12 cellular contexts compared by ENCODE assay signal in the genomic region with DNA sequence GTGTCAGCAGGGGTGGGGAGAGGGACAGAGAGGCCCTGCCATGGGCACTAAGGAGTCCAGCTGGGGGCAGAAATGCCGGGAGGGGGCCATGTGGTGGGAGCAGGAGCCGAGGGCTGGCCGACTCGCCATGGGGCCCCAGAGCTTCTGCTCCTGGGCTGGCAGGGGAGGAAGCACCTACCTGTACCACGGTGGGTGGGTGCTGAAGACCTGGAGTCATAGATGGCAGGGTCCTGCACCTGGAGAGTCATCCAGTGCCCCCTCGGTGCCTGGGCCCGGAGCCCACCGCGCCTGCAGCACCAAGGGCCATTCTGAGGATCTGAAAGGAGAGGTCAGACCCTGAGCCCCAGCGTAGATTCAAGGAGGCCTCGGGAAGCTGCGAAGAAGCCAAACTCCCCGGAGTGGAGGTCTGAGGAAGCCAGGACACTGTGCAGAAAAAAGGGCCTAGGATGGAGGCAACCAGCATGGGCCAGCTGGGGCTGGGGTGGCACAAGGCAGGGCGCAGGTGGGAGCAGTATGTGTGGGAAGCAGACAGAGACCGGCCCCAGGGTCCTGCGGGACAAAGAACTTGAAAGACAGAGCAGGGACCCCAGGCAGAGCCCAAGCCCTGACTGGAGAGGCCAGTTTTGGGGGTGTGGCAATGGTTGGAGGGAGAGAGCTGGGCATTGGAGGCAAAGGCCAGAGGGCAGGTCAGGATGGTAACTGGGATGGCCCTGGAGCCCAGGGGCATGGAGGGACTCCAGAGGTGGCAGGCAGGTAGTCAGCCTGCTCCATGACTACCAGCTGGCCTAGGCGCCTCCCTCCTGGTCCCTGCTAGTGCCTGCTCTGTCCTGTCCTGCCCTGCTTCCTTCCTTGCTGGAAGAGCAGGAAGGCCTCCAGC. TPM values are rescaled to one million over a fixed set of nuclear protein-coding genes. Genes with fewer than 3 reads are reported as not detected.
A peak's percentile ranks its signal among the peaks of the same experiment; 100 is the strongest.
DNase-seq lines count a peak whose midpoint lies in the region; ATAC-seq and TF ChIP-seq lines count a peak whose summit lies in the region.
"Had no signal": no experiment of that assay in that cellular context is flagged by ENCODE, and none has a peak within 500 bp of the region (broad histone marks: within the 10 kb centered on the region; RNA-seq: fewer than 3 reads in every experiment).

No MANE protein-coding gene starts in this region.

- peak overlapping the region; percentile 44 for H3K27ac Mint-ChIP-seq in CD4-positive, alpha-beta T cell
- peak overlapping the region in 1 of 2 donors; percentile 42 for H3K27ac Mint-ChIP-seq in natural killer cell
- H3K27ac Mint-ChIP-seq in activated CD4-positive, alpha-beta memory T cell treated with anti-CD3 and anti-CD28 coated beads for 36 hours = no peak overlapping the region
- H3K27ac Mint-ChIP-seq: IgD-negative memory B cell had no signal

- TF ChIP-seq RAD21 in HCT116 (IDR thresholded peaks at IDR 0.05; ENCODE audit: low read depth) = no peak

- H3K36me3 Mint-ChIP-seq in CD4-positive, alpha-beta T cell (ENCODE audit: low read depth) = no peaks in the 10 kb centered on the region
- no peaks in the 10 kb centered on the region for H3K36me3 Mint-ChIP-seq in natural killer cell
- H3K36me3 Mint-ChIP-seq in activated CD4-positive, alpha-beta memory T cell treated with anti-CD3 and anti-CD28 coated beads for 36 hours = no peaks in the 10 kb centered on the region
- H3K36me3 Mint-ChIP-seq: IgD-negative memory B cell had no signal

- no peaks in the 10 kb centered on the region for H4K20me1 ChIP-seq in HCT116 (ENCODE audit: insufficient read depth)

- no peak overlapping the region for H3K27ac ChIP-seq in CD4-positive, alpha-beta T cell (ENCODE audit: low read depth, low read length)
- H3K27ac ChIP-seq in HCT116 (ENCODE audit: low read depth, low read length) (no peak overlapping the region), breast epithelium (peak overlapping the region; percentile 67 to 89), sigmoid colon (no peak overlapping the region)
- H3K27ac ChIP-seq: gastrocnemius medialis, lower lobe of right lung had no signal

- H2AFZ ChIP-seq in HCT116 (ENCODE audit: low read depth, low read length, poor library complexity, severe bottlenecking) = no peak overlapping the region

- RAD21 ChIA-PET in HCT116 (lab: Charles Lee; ENCODE audit: low non-redundant PET in 1 of 2, low total read pairs in 2 of 2, uncharacterized antibody in 2 of 2, unreplicated experiment in 2 of 2) = no interaction called here

- H3K27me3 ChIP-seq in CD4-positive, alpha-beta T cell (ENCODE audit: control insufficient read depth, insufficient read depth, low read length) = no peaks in the 10 kb centered on the region
- H3K27me3 ChIP-seq in HCT116 (ENCODE audit: insufficient read depth, low read length) (no peaks in the 10 kb centered on the region), breast epithelium (peaks cover 0 to 2% of the 10 kb centered on the region in 2 donors), sigmoid colon (no peaks in the 10 kb centered on the region)
- H3K27me3 ChIP-seq: gastrocnemius medialis had no signal

- TF ChIP-seq CTCF in CD4-positive, alpha-beta T cell (IDR thresholded peaks at IDR 0.05) = no peak
- TF ChIP-seq CTCF in HCT116 (IDR thresholded peaks at IDR 0.05 in 2 of 3, conservative IDR thresholded peaks at IDR 0.05 in 1 of 3; ENCODE audit: borderline replicate concordance in 1 of 3, insufficient read depth in 1 of 3, low read depth in 2 of 3, low read length in 2 of 3) = no peak
- TF ChIP-seq CTCF in breast epithelium (IDR thresholded peaks at IDR 0.05) = no peak
- no peak for TF ChIP-seq CTCF in natural killer cell (IDR thresholded peaks at IDR 0.05)
- TF ChIP-seq CTCF in sigmoid colon (IDR thresholded peaks at IDR 0.05) = no peak

- DNase-seq in CD4-positive, alpha-beta T cell = no peak
- DNase-seq in HCT116 (ENCODE audit: low read depth, low spot score) = no peak
- no peak for DNase-seq in breast epithelium (ENCODE audit: low spot score in 2 of 2)
- no peak for DNase-seq in natural killer cell
- no peak for DNase-seq in activated CD4-positive, alpha-beta memory T cell treated with anti-CD3 and anti-CD28 coated beads for 36 hours
- no peak for DNase-seq in effector CD8-positive, alpha-beta T cell (lab: John Stamatoyannopoulos, UW)
- no peak for DNase-seq in sigmoid colon
- no peak for DNase-seq in ecto neural progenitor cell (ENCODE audit: low spot score)
- DNase-seq: DND-41, gastrocnemius medialis, lower lobe of right lung had no signal

- intact Hi-C loops in CD4-positive, alpha-beta T cell (cut with DNase I, micrococcal nuclease) = no loop called here
- intact Hi-C loops in HCT116 (cut with micrococcal nuclease) (no loop called here), breast epithelium (cut with DNase I; ENCODE audit: low total_unique reads) (no loop called here), natural killer cell (cut with micrococcal nuclease) (no loop called here), sigmoid colon (cut with DNase I) (no loop called here)
- intact Hi-C loops in activated CD4-positive, alpha-beta memory T cell treated with anti-CD3 and anti-CD28 coated beads for 36 hours (cut with micrococcal nuclease) = no loop called here

- WGBS in sigmoid colon, 2 donors = 82 to 86% methylated on average over 17 of the region's 17 CpGs

- H3K79me2 ChIP-seq in HCT116 (ENCODE audit: insufficient read depth, low read length) = no peaks in the 10 kb centered on the region

- no peaks in the 10 kb centered on the region for H3K9me3 Mint-ChIP-seq in CD4-positive, alpha-beta T cell
- H3K9me3 Mint-ChIP-seq in natural killer cell = no peaks in the 10 kb centered on the region
- no peaks in the 10 kb centered on the region for H3K9me3 Mint-ChIP-seq in activated CD4-positive, alpha-beta memory T cell treated with anti-CD3 and anti-CD28 coated beads for 36 hours
- H3K9me3 Mint-ChIP-seq: IgD-negative memory B cell had no signal

- CTCF ChIA-PET in CD4-positive, alpha-beta T cell (lab: Charles Lee) = no interaction called here
- CTCF ChIA-PET in HCT116 (lab: Charles Lee) = no interaction called here
- CTCF ChIA-PET in activated CD4-positive, alpha-beta memory T cell treated with anti-CD3 and anti-CD28 coated beads for 36 hours (lab: Charles Lee) = interaction anchor here (1.5 kb wide), 1 partner anchor 31 kb away, joined by 4 read pairs; no protein-coding TSS in a partner anchor

- H3K4me3 ChIP-seq in HCT116 (replicated peaks in 1 of 2; ENCODE audit: low read depth in 1 of 2, low read length in 2 of 2) = peak overlapping the region in 1 of 2 experiments; percentile 57; a peak in 1 of 4 replicates
- H3K4me3 ChIP-seq in breast epithelium = peak overlapping the region in 1 of 3 donors; percentile 77
- H3K4me3 ChIP-seq in sigmoid colon = no peak overlapping the region
- H3K4me3 ChIP-seq: gastrocnemius medialis had no signal

- H3K4me1 ChIP-seq in HCT116 (ENCODE audit: control insufficient read depth in 1 of 2, insufficient read depth in 2 of 2, low read length in 2 of 2) (peaks cover 12 to 17% of the 10 kb centered on the region in 2 experiments; a peak in 3 of 4 replicates), breast epithelium (peaks cover 16 to 36% of the 10 kb centered on the region in 2 donors), sigmoid colon (peaks cover 0 to 27% (median 22%) of the 10 kb centered on the region in 4 donors)

- no TSS peak for BruUV-seq in HCT116 (replicated peaks; lab: Mats Ljungman, UMichigan)

- H3K4me1 Mint-ChIP-seq in CD4-positive, alpha-beta T cell (ENCODE audit: low read depth) = peaks cover 49% of the 10 kb centered on the region
- peaks cover 0 to 19% of the 10 kb centered on the region in 2 donors for H3K4me1 Mint-ChIP-seq in natural killer cell
- H3K4me1 Mint-ChIP-seq in activated CD4-positive, alpha-beta memory T cell treated with anti-CD3 and anti-CD28 coated beads for 36 hours (ENCODE audit: low read depth) = peaks cover 19% of the 10 kb centered on the region

- TF ChIP-seq POLR2A in HCT116 (IDR thresholded peaks at IDR 0.05; ENCODE audit: borderline replicate concordance, extremely low read depth, insufficient read depth, insufficient read length) (no peak), breast epithelium (IDR thresholded peaks at IDR 0.05) (no peak), sigmoid colon (IDR thresholded peaks at IDR 0.05) (no peak)

- H3K27me3 Mint-ChIP-seq in CD4-positive, alpha-beta T cell = peaks cover 8% of the 10 kb centered on the region
- H3K27me3 Mint-ChIP-seq in natural killer cell (ENCODE audit: low read depth in 2 of 2) = peaks cover 12 to 25% of the 10 kb centered on the region in 2 donors
- H3K27me3 Mint-ChIP-seq in activated CD4-positive, alpha-beta memory T cell treated with anti-CD3 and anti-CD28 coated beads for 36 hours = no peaks in the 10 kb centered on the region

- ATAC-seq in CD4-positive, alpha-beta T cell (ENCODE audit: poor library complexity) = no peak
- ATAC-seq in HCT116 (no peak), natural killer cell (no peak)
- ATAC-seq: gastrocnemius medialis had no signal

- no peak for TF ChIP-seq EP300 in sigmoid colon (IDR thresholded peaks at IDR 0.05)

- no peaks in the 10 kb centered on the region for H3K9me3 ChIP-seq in CD4-positive, alpha-beta T cell (ENCODE audit: control insufficient read depth, low read length)
- H3K9me3 ChIP-seq in HCT116 (ENCODE audit: control insufficient read depth in 1 of 2, insufficient read depth in 1 of 2, low read depth in 1 of 2, low read length in 2 of 2) = no peaks in the 10 kb centered on the region
- H3K9me3 ChIP-seq in breast epithelium = no peaks in the 10 kb centered on the region
- no peaks in the 10 kb centered on the region for H3K9me3 ChIP-seq in sigmoid colon
- H3K9me3 ChIP-seq: gastrocnemius medialis, lower lobe of right lung had no signal

- POLR2A ChIA-PET in CD4-positive, alpha-beta T cell (lab: Charles Lee) = no interaction called here
- POLR2A ChIA-PET in HCT116 (lab: Charles Lee) = no interaction called here
- POLR2A ChIA-PET in activated CD4-positive, alpha-beta memory T cell treated with anti-CD3 and anti-CD28 coated beads for 36 hours (lab: Charles Lee) = no interaction called here

- no peaks in the 10 kb centered on the region for H3K9me2 ChIP-seq in HCT116 (ENCODE audit: insufficient read depth)

- H3K36me3 ChIP-seq in HCT116 (ENCODE audit: control insufficient read depth in 1 of 2, insufficient read depth in 2 of 2, low read length in 2 of 2) (no peaks in the 10 kb centered on the region), breast epithelium (no peaks in the 10 kb centered on the region), sigmoid colon (no peaks in the 10 kb centered on the region)
- H3K36me3 ChIP-seq: gastrocnemius medialis, lower lobe of right lung had no signal

- no peak overlapping the region for H3K9ac ChIP-seq in HCT116 (ENCODE audit: low read length)

- peak overlapping the region; percentile 83 for H3K4me2 ChIP-seq in HCT116 (ENCODE audit: low read length)

- peak overlapping the region; percentile 86 for H3K4me3 Mint-ChIP-seq in CD4-positive, alpha-beta T cell
- H3K4me3 Mint-ChIP-seq in natural killer cell = peak overlapping the region; percentile 66
- H3K4me3 Mint-ChIP-seq in activated CD4-positive, alpha-beta memory T cell treated with anti-CD3 and anti-CD28 coated beads for 36 hours = no peak overlapping the region

RNA-seq across cellular contexts. Expression of a gene that starts 26.7 kb away (rescaled TPM):
- 10 to 100 TPM; 11.8 to 14.8 TPM for total RNA-seq in CD4-positive, alpha-beta T cell
- total RNA-seq in HCT116 (2021; ENCODE audit: unreplicated experiment) (30.3 TPM), breast epithelium (10 to 100 TPM; 21.3 to 69.5 (median 43.5) TPM), natural killer cell (1 to 10 TPM; 3.1 to 8.7 (median 6.5) TPM), sigmoid colon (10 to 100 TPM; 38.8 to 63.1 (median 51.6) TPM)
- 21.2 and 30.3 TPM in 2 replicates for polyA plus RNA-seq in HCT116 (2012)
- total RNA-seq in activated CD4-positive, alpha-beta memory T cell treated with anti-CD3 and anti-CD28 coated beads for 36 hours = 1 to 10 TPM; 4.4 to 5.5 TPM
- polyA plus RNA-seq in sigmoid colon = 10 to 100 TPM in 1 of 3 donors, 1 to 10 TPM in 2; 4.2 to 15.6 (median 9.5) TPM

RNA-seq across cellular contexts. Expression of a gene that starts 42.9 kb away (rescaled TPM):
- 10 to 100 TPM; 29.6 to 30.5 TPM for total RNA-seq in CD4-positive, alpha-beta T cell
- total RNA-seq in HCT116 (2021; ENCODE audit: unreplicated experiment) (19.5 TPM), breast epithelium (10 to 100 TPM; 24.5 to 40.6 (median 38.3) TPM), natural killer cell (10 to 100 TPM; 47.0 to 51.6 (median 48.6) TPM), sigmoid colon (10 to 100 TPM; 14.3 to 36.3 (median 18.9) TPM)
- polyA plus RNA-seq in HCT116 (2012) = 7.6 and 8.2 TPM in 2 replicates
- 10 to 100 TPM; 33.6 to 34.2 TPM for total RNA-seq in activated CD4-positive, alpha-beta memory T cell treated with anti-CD3 and anti-CD28 coated beads for 36 hours
- polyA plus RNA-seq in sigmoid colon = 10 to 100 TPM in 1 of 3 donors, 1 to 10 TPM in 2; 5.4 to 27.9 (median 5.5) TPM

RNA-seq across cellular contexts. Expression of a gene that starts 48.2 kb away (rescaled TPM):
- total RNA-seq in CD4-positive, alpha-beta T cell = 10 to 100 TPM; 12.3 to 13.2 TPM
- 63.7 TPM for total RNA-seq in HCT116 (2021; ENCODE audit: unreplicated experiment)
- 29.9 and 39.4 TPM in 2 replicates for polyA plus RNA-seq in HCT116 (2012)
- total RNA-seq in breast epithelium = 10 to 100 TPM; 35.6 to 58.7 (median 42.2) TPM
- 10 to 100 TPM; 12.1 to 26.1 (median 17.6) TPM for total RNA-seq in natural killer cell
- 10 to 100 TPM; 41.1 to 41.2 TPM for total RNA-seq in activated CD4-positive, alpha-beta memory T cell treated with anti-CD3 and anti-CD28 coated beads for 36 hours
- total RNA-seq in sigmoid colon = 10 to 100 TPM; 25.8 to 34.6 (median 30.2) TPM
- polyA plus RNA-seq in sigmoid colon = 10 to 100 TPM; 18.3 to 34.6 (median 19.8) TPM

Comparison
In these comparisons a context has a peak if more than half of its experiments do, and no peak if none do; other contexts are left out.
1. H3K27ac ChIP-seq: peak in breast epithelium (2 of 2); none in CD4-positive, alpha-beta T cell (single experiment), HCT116 (single experiment) and sigmoid colon (0 of 4).